ENCODE assay signal across 19 cellular contexts in the genomic region with DNA sequence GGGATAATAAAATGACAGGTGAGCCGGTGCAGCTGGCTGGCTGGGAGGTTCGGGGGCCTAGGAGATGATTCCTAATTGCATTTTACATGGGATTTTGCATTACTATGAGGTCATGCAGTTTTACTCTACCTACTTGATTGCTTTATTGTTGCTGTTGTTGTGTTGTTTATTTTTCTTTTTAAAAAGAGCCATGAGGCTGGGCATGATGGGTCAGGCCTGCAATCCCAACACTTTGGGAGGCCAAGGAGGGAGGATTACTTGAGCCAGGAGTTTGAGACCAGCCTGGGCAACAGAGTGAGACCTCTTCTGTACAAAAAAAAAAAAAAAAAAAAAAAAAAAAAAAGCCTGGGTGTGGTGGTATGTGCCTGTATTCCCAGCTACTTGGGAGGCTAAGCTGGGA.
"Had no signal": no experiment of that assay in that cellular context is flagged by ENCODE, and none has a peak within 500 bp of the region (broad histone marks: within the 10 kb centered on the region; RNA-seq: fewer than 3 reads in every experiment).

No MANE protein-coding gene starts in this region.

- H3K27ac Mint-ChIP-seq: naive thymus-derived CD8-positive, alpha-beta T cell; stimulated activated naive B cell treated with anti-CD40 and anti-IgM and Interleukin-4, amounts not matched to agents 10 μg/mL and 1 μg/mL and 100 μg/mL, for 72 hours; stimulated activated naive CD8-positive, alpha-beta T cell treated with anti-CD3 and anti-CD28 coated beads, Interleukin-15, amount 100 ng/mL, for 72 hours had no signal

- H3K36me3 ChIP-seq: heart left ventricle, neutrophil, sigmoid colon, transverse colon had no signal

- H3K36me3 Mint-ChIP-seq: naive thymus-derived CD8-positive, alpha-beta T cell; stimulated activated naive B cell treated with anti-CD40 and anti-IgM and Interleukin-4, amounts not matched to agents 10 μg/mL and 1 μg/mL and 100 μg/mL, for 72 hours had no signal

- DNase-seq: dorsolateral prefrontal cortex; effector CD8-positive, alpha-beta T cell; foreskin melanocyte; heart left ventricle; hippocampal formation; kidney glomerular epithelial cell; mucosa of descending colon; naive thymus-derived CD8-positive, alpha-beta T cell; posterior cingulate gyrus; sigmoid colon; stimulated activated CD4-positive, alpha-beta T cell treated with anti-CD3 and anti-CD28 coated beads, Interleukin-2, amount 100 ng/mL, for 24 hours; stimulated activated CD4-positive, alpha-beta T cell treated with anti-CD3 and anti-CD28 coated beads, Interleukin-4, amount 100 ng/mL, for 4 hours; stimulated activated naive B cell treated with anti-CD40 and anti-IgM and Interleukin-4, amounts not matched to agents 10 μg/mL and 1 μg/mL and 100 μg/mL, for 72 hours; stimulated activated naive CD8-positive, alpha-beta T cell treated with anti-CD3 and anti-CD28 coated beads, Interleukin-15, amount 100 ng/mL, for 72 hours; testis; transverse colon had no signal

- H3K4me1 Mint-ChIP-seq: naive thymus-derived CD8-positive, alpha-beta T cell; stimulated activated naive B cell treated with anti-CD40 and anti-IgM and Interleukin-4, amounts not matched to agents 10 μg/mL and 1 μg/mL and 100 μg/mL, for 72 hours; stimulated activated naive CD8-positive, alpha-beta T cell treated with anti-CD3 and anti-CD28 coated beads, Interleukin-15, amount 100 ng/mL, for 72 hours had no signal

- ATAC-seq: heart left ventricle; mucosa of descending colon; naive thymus-derived CD8-positive, alpha-beta T cell; stimulated activated naive B cell treated with anti-CD40 and anti-IgM and Interleukin-4, amounts not matched to agents 10 μg/mL and 1 μg/mL and 100 μg/mL, for 72 hours; stimulated activated naive CD8-positive, alpha-beta T cell treated with anti-CD3 and anti-CD28 coated beads, Interleukin-15, amount 100 ng/mL, for 72 hours had no signal

- H3K4me3 ChIP-seq: coronary artery, dorsolateral prefrontal cortex, heart left ventricle, mucosa of descending colon, sigmoid colon, skin epidermis, testis, transverse colon had no signal

- H3K27ac ChIP-seq: coronary artery, dorsolateral prefrontal cortex, heart left ventricle, neutrophil, sigmoid colon, skin epidermis, testis, transverse colon had no signal

- H3K4me3 Mint-ChIP-seq: naive thymus-derived CD8-positive, alpha-beta T cell; stimulated activated naive B cell treated with anti-CD40 and anti-IgM and Interleukin-4, amounts not matched to agents 10 μg/mL and 1 μg/mL and 100 μg/mL, for 72 hours; stimulated activated naive CD8-positive, alpha-beta T cell treated with anti-CD3 and anti-CD28 coated beads, Interleukin-15, amount 100 ng/mL, for 72 hours had no signal

- H3K9me3 Mint-ChIP-seq: naive thymus-derived CD8-positive, alpha-beta T cell; stimulated activated naive B cell treated with anti-CD40 and anti-IgM and Interleukin-4, amounts not matched to agents 10 μg/mL and 1 μg/mL and 100 μg/mL, for 72 hours; stimulated activated naive CD8-positive, alpha-beta T cell treated with anti-CD3 and anti-CD28 coated beads, Interleukin-15, amount 100 ng/mL, for 72 hours had no signal

- H3K27me3 ChIP-seq: dorsolateral prefrontal cortex, heart left ventricle, neutrophil, sigmoid colon, testis, transverse colon had no signal

- H3K4me1 ChIP-seq: sigmoid colon, testis, transverse colon had no signal

- H3K27me3 Mint-ChIP-seq: naive thymus-derived CD8-positive, alpha-beta T cell; stimulated activated naive B cell treated with anti-CD40 and anti-IgM and Interleukin-4, amounts not matched to agents 10 μg/mL and 1 μg/mL and 100 μg/mL, for 72 hours; stimulated activated naive CD8-positive, alpha-beta T cell treated with anti-CD3 and anti-CD28 coated beads, Interleukin-15, amount 100 ng/mL, for 72 hours had no signal

- H3K9me3 ChIP-seq: heart left ventricle, mucosa of descending colon, neutrophil, sigmoid colon, testis, transverse colon had no signal
